Comparison of ENCODE assay signal across 17 cellular contexts in the genomic region with DNA sequence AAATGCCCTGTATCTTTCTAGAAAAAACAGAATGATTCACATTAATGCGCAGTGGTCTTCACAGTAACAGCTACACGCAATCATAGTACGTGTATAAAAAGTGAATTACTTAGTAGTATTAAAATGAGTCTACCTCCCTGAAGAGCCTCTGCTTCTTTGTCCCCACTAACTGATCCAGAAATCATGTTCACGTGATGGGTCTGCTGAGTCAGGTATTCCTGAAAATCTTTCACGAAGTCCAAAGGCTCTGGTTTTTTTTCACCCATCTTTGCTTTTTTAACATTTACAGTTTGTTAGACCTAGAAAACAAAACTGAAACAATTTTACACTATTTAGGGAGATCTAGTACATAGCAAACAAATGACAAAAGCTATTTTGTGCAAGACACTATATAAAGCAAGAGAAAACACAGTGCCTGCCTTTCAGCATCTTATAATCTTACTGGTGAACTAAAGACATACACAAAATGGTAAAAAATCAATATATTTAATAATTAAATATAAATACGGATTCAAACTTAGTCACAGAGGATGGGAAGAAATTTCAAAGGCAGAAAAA.
"Had no signal": no experiment of that assay in that cellular context is flagged by ENCODE, and none has a peak within 500 bp of the region (broad histone marks: within the 10 kb centered on the region; RNA-seq: fewer than 3 reads in every experiment).

No MANE protein-coding gene starts in this region.

- H3K27ac Mint-ChIP-seq: activated T-helper 17 cell treated with anti-CD3 and anti-CD28 coated beads, Interleukin-2, amount 50 U/mL, for 72 hours; endodermal cell; mesothelial cell of epicardium; nephron had no signal

- H3K9me3 ChIP-seq: body of pancreas, lower lobe of right lung, thyroid gland had no signal

- H3K27me3 ChIP-seq: body of pancreas, thyroid gland had no signal

- H3K4me3 ChIP-seq: body of pancreas, lower lobe of right lung, thyroid gland had no signal

- ATAC-seq: activated T-helper 17 cell treated with anti-CD3 and anti-CD28 coated beads, Interleukin-2, amount 50 U/mL, for 72 hours; body of pancreas; lower lobe of right lung had no signal

- H3K27ac ChIP-seq: body of pancreas, lower lobe of right lung, thyroid gland had no signal

- H3K4me3 Mint-ChIP-seq: activated T-helper 17 cell treated with anti-CD3 and anti-CD28 coated beads, Interleukin-2, amount 50 U/mL, for 72 hours; endodermal cell; mesothelial cell of epicardium; nephron had no signal

- H3K9me3 Mint-ChIP-seq: activated T-helper 17 cell treated with anti-CD3 and anti-CD28 coated beads, Interleukin-2, amount 50 U/mL, for 72 hours; endodermal cell; mesothelial cell of epicardium; nephron had no signal

- H3K4me1 Mint-ChIP-seq: mesothelial cell of epicardium, nephron had no signal

- DNase-seq: activated CD4-positive, alpha-beta T cell treated with anti-CD3 and anti-CD28 coated beads, Interleukin-2, amount 50 U/mL, for 1 hour; activated naive CD4-positive, alpha-beta T cell; body of pancreas; endodermal cell; foreskin melanocyte; glutamatergic neuron; hippocampal formation; islet precursor cell; left colon; lower lobe of right lung; occipital lobe; stimulated activated naive CD4-positive, alpha-beta T cell treated with Interleukin-2 at 50 U/mL for 16 hours; T-helper 9 cell; thyroid gland had no signal

- H3K27me3 Mint-ChIP-seq: activated T-helper 17 cell treated with anti-CD3 and anti-CD28 coated beads, Interleukin-2, amount 50 U/mL, for 72 hours had no signal
